In genomic region chr16:73251608-73252007, GRCh38 we compare ENCODE assay signal across 29 cellular contexts.
"Had no signal": no experiment of that assay in that cellular context is flagged by ENCODE, and none has a peak within 500 bp of the region (broad histone marks: within the 10 kb centered on the region; RNA-seq: fewer than 3 reads in every experiment).

No MANE protein-coding gene starts in this region.

- H3K9me3 ChIP-seq: ascending aorta, SJCRH30 had no signal

- H3K4me1 ChIP-seq: ascending aorta, SJCRH30 had no signal

- H3K36me3 Mint-ChIP-seq: activated naive CD4-positive, alpha-beta T cell treated with anti-CD3 and anti-CD28 coated beads, Interleukin-2, amount 50 U/mL, for 24 hours; activated naive CD8-positive, alpha-beta T cell treated with anti-CD3 and anti-CD28 coated beads, Interleukin-2, amount 10 ng/mL, durations not matched to agents 7 days and 5 days; WTC11 had no signal

- H3K9me3 Mint-ChIP-seq: activated naive CD4-positive, alpha-beta T cell treated with anti-CD3 and anti-CD28 coated beads, Interleukin-2, amount 50 U/mL, for 24 hours; activated naive CD8-positive, alpha-beta T cell treated with anti-CD3 and anti-CD28 coated beads, Interleukin-2, amount 10 ng/mL, durations not matched to agents 7 days and 5 days; activated T-cell treated with anti-CD3 and anti-CD28 coated beads, Interleukin-2, amount 50 U/mL, for 24 hours; T-helper 2 cell treated with Interferon-gamma antibody and Interleukin-4, amounts not matched to agents 5 μg/mL and 100 μg/mL, for 36 hours had no signal

- FAIRE-seq: TTC549 had no signal

- H3K27ac ChIP-seq: ascending aorta, SJCRH30, SK-N-MC had no signal

- H3K4me1 Mint-ChIP-seq: activated CD4-positive, alpha-beta T cell treated with anti-CD3 and anti-CD28 coated beads for 36 hours; activated CD4-positive, alpha-beta T cell treated with anti-CD3 and anti-CD28 coated beads, Interleukin-2, amount 10 ng/mL, durations not matched to agents 7 days and 5 days; activated naive CD4-positive, alpha-beta T cell treated with anti-CD3 and anti-CD28 coated beads, Interleukin-2, amount 50 U/mL, for 24 hours; activated naive CD8-positive, alpha-beta T cell treated with anti-CD3 and anti-CD28 coated beads, Interleukin-2, amount 10 ng/mL, durations not matched to agents 7 days and 5 days; WTC11 had no signal

- DNase-seq: activated CD4-positive, alpha-beta T cell treated with anti-CD3 and anti-CD28 coated beads for 36 hours; activated CD4-positive, alpha-beta T cell treated with anti-CD3 and anti-CD28 coated beads, Interleukin-2, amount 10 ng/mL, durations not matched to agents 7 days and 5 days; activated CD4-positive, alpha-beta T cell treated with anti-CD3 and anti-CD28 coated beads, Interleukin-2, amount 50 U/mL, for 48 hours; activated CD8-positive, alpha-beta T cell treated with anti-CD3 and anti-CD28 coated beads, Interleukin-2, amount 10 ng/mL, durations not matched to agents 7 days and 5 days; activated gamma-delta T cell; activated naive CD4-positive, alpha-beta T cell treated with Interleukin-2 at 50 U/mL for 16 hours; activated naive CD8-positive, alpha-beta T cell treated with anti-CD3 and anti-CD28 coated beads, Interleukin-2, amount 10 ng/mL, durations not matched to agents 7 days and 5 days; activated T-cell treated with anti-CD3 and anti-CD28 coated beads, Interleukin-2, amount 50 U/mL, for 24 hours; amygdala; NCI-H1048; NCI-H1105 treated with DMSO at 0.1 percent for 48 hours; NCI-H1436; NCI-H1694; NCI-H1930; NCI-H2081 treated with DMSO at 0.1 percent for 48 hours; NCI-H345; NCI-H524 treated with DMSO at 0.1 percent for 48 hours; SHP77; SJCRH30 had no signal

- H3K4me3 Mint-ChIP-seq: activated CD4-positive, alpha-beta T cell treated with anti-CD3 and anti-CD28 coated beads for 36 hours; activated CD4-positive, alpha-beta T cell treated with anti-CD3 and anti-CD28 coated beads, Interleukin-2, amount 10 ng/mL, durations not matched to agents 7 days and 5 days; activated CD8-positive, alpha-beta T cell treated with anti-CD3 and anti-CD28 coated beads, Interleukin-2, amount 10 ng/mL, durations not matched to agents 7 days and 5 days; activated naive CD4-positive, alpha-beta T cell treated with anti-CD3 and anti-CD28 coated beads, Interleukin-2, amount 50 U/mL, for 24 hours; activated naive CD8-positive, alpha-beta T cell treated with anti-CD3 and anti-CD28 coated beads, Interleukin-2, amount 10 ng/mL, durations not matched to agents 7 days and 5 days; activated T-cell treated with anti-CD3 and anti-CD28 coated beads, Interleukin-2, amount 50 U/mL, for 24 hours; T-helper 1 cell treated with Interleukin-12 subunit alpha and Interleukin-12 subunit beta and Interleukin-4 antibody, amounts not matched to agents 30 μg/mL and 1 μg/mL, for 36 hours; T-helper 2 cell treated with Interferon-gamma antibody and Interleukin-4, amounts not matched to agents 5 μg/mL and 100 μg/mL, for 36 hours; WTC11 had no signal

- H3K4me3 ChIP-seq: ascending aorta, SJCRH30, SK-N-MC had no signal

- H3K27me3 Mint-ChIP-seq: activated CD4-positive, alpha-beta T cell treated with anti-CD3 and anti-CD28 coated beads, Interleukin-2, amount 10 ng/mL, durations not matched to agents 7 days and 5 days; activated naive CD4-positive, alpha-beta T cell treated with anti-CD3 and anti-CD28 coated beads, Interleukin-2, amount 50 U/mL, for 24 hours; activated naive CD8-positive, alpha-beta T cell treated with anti-CD3 and anti-CD28 coated beads, Interleukin-2, amount 10 ng/mL, durations not matched to agents 7 days and 5 days; activated T-cell treated with anti-CD3 and anti-CD28 coated beads, Interleukin-2, amount 50 U/mL, for 24 hours had no signal

- H3K36me3 ChIP-seq: ascending aorta, SJCRH30 had no signal

- ATAC-seq: activated CD4-positive, alpha-beta T cell treated with anti-CD3 and anti-CD28 coated beads for 36 hours; activated CD4-positive, CD25-positive, alpha-beta regulatory T cell treated with anti-CD3 and anti-CD28 coated beads, Interleukin-2, amount 50 U/mL, for 24 hours; activated CD8-positive, alpha-beta T cell treated with anti-CD3 and anti-CD28 coated beads, Interleukin-2, amount 10 ng/mL, durations not matched to agents 7 days and 5 days; Panc1; WTC11 had no signal

- H3K27ac Mint-ChIP-seq: activated CD4-positive, alpha-beta T cell treated with anti-CD3 and anti-CD28 coated beads for 36 hours; activated CD4-positive, alpha-beta T cell treated with anti-CD3 and anti-CD28 coated beads, Interleukin-2, amount 10 ng/mL, durations not matched to agents 7 days and 5 days; activated CD8-positive, alpha-beta T cell treated with anti-CD3 and anti-CD28 coated beads, Interleukin-2, amount 10 ng/mL, durations not matched to agents 7 days and 5 days; activated naive CD4-positive, alpha-beta T cell treated with anti-CD3 and anti-CD28 coated beads, Interleukin-2, amount 50 U/mL, for 24 hours; activated naive CD8-positive, alpha-beta T cell treated with anti-CD3 and anti-CD28 coated beads, Interleukin-2, amount 10 ng/mL, durations not matched to agents 7 days and 5 days; activated T-cell treated with anti-CD3 and anti-CD28 coated beads, Interleukin-2, amount 50 U/mL, for 24 hours; activated T-helper 2 cell treated with anti-CD3 and anti-CD28 coated beads, Interferon-gamma antibody, Interleukin-2, Interleukin-4, amounts not matched to agents 10 μg/mL and 5 μg/mL and 100 μg/mL, durations not matched to agents 14 hours and 24 hours and 36 hours; T-helper 1 cell treated with Interleukin-12 subunit alpha and Interleukin-12 subunit beta and Interleukin-4 antibody, amounts not matched to agents 30 μg/mL and 1 μg/mL, for 36 hours; T-helper 2 cell treated with Interferon-gamma antibody and Interleukin-4, amounts not matched to agents 5 μg/mL and 100 μg/mL, for 36 hours; WTC11 had no signal

- H3K27me3 ChIP-seq: ascending aorta, SJCRH30 had no signal
